ENCODE assay signal across 20 cellular contexts in the genomic region with DNA sequence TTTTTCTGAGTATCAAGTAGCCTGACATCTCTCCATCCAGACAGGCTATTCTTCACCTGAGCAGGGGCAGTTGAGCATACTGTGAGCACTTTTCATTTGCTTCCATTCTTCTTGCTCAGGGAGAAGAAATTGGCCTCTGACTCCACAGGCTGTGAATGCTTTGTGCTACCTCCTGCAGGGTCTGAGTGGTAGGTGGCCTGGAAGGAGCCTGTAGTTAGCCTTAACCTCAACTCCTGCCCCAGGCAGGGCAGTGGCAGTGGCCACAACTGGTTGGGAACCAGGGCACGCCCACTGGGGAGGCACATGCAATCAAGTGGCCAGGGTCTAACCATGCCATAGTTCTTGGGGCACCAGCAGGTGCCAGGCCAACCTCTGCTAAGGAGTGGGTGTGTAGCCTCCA.
"Had no signal": no experiment of that assay in that cellular context is flagged by ENCODE, and none has a peak within 500 bp of the region (broad histone marks: within the 10 kb centered on the region; RNA-seq: fewer than 3 reads in every experiment).

No MANE protein-coding gene starts in this region.

- H3K4me2 ChIP-seq: neural progenitor cell, smooth muscle cell had no signal

- DNase-seq: cortex of kidney; dorsolateral prefrontal cortex; effector CD8-positive, alpha-beta T cell; esophagus squamous epithelium; head of caudate nucleus; hippocampal formation; kidney glomerular epithelial cell; nucleus accumbens; pancreas; right cardiac atrium; stimulated activated CD4-positive, alpha-beta T cell treated with anti-CD3 and anti-CD28 coated beads, Interleukin-4, amount 100 ng/mL, for 1 hour; stimulated activated CD8-positive, alpha-beta memory T cell treated with anti-CD3 and anti-CD28 coated beads, Interleukin-4, amount 100 ng/mL, for 48 hours; tibial artery had no signal

- H3K4me3 ChIP-seq: dorsolateral prefrontal cortex, esophagus squamous epithelium, gastroesophageal sphincter, neural progenitor cell, pancreas, smooth muscle cell, tibial artery had no signal

- ATAC-seq: gastroesophageal sphincter; pancreas; right cardiac atrium; stimulated activated memory B cell treated with anti-CD40 and anti-IgM and Interleukin-4, amounts not matched to agents 10 μg/mL and 1 μg/mL and 100 μg/mL, for 72 hours had no signal

- H3K36me3 ChIP-seq: neural progenitor cell, pancreas had no signal

- H3K4me1 ChIP-seq: neural progenitor cell, pancreas had no signal

- H3K27ac ChIP-seq: dorsolateral prefrontal cortex, epithelial cell of prostate, esophagus squamous epithelium, neural progenitor cell, pancreas, tibial artery had no signal

- H3K27me3 ChIP-seq: dorsolateral prefrontal cortex, esophagus squamous epithelium, gastroesophageal sphincter, neural progenitor cell, pancreas, tibial artery had no signal

- H3K9ac ChIP-seq: neural progenitor cell had no signal

- FAIRE-seq: endometrium, islet of Langerhans, pancreas had no signal

- H3K9me3 ChIP-seq: esophagus squamous epithelium, gastroesophageal sphincter, pancreas, tibial artery had no signal

- H2AFZ ChIP-seq: neural progenitor cell had no signal
